Comparison of ENCODE assay signal across 1 cellular context in genomic region chr19:38850976-38851621, GRCh38.
TF ChIP-seq lines count a peak whose summit lies in the region.

No MANE protein-coding gene starts in this region.

TF ChIP-seq in IMR-90, 13 proteins besides CTCF, POLR2A, EP300 and RAD21:
- no peak for TF ChIP-seq NFE2L2 (IDR thresholded peaks at IDR 0.05; ENCODE audit: low read depth, low read length)
